ENCODE assay signal across 8 cellular contexts in genomic region chr17:27870345-27870744, GRCh38.
"Had no signal": no experiment of that assay in that cellular context is flagged by ENCODE, and none has a peak within 500 bp of the region (broad histone marks: within the 10 kb centered on the region; RNA-seq: fewer than 3 reads in every experiment).

No MANE protein-coding gene starts in this region.

- H3K4me3 Mint-ChIP-seq: GM23338, H9 had no signal

- H3K4me2 ChIP-seq: GM23338 had no signal

- FAIRE-seq: H1, H54, HTR-8/SVneo, K562 had no signal

- H3K4me1 Mint-ChIP-seq: GM23338 had no signal

- H3K27ac Mint-ChIP-seq: GM23338, H9 had no signal

- DNase-seq: H9, HCEC 1CT, IMR-90 had no signal

- H2AFZ ChIP-seq: GM23338 had no signal

- H3K4me3 ChIP-seq: GM23338, K562 had no signal
